11 cellular contexts compared by ENCODE assay signal in the genomic region with DNA sequence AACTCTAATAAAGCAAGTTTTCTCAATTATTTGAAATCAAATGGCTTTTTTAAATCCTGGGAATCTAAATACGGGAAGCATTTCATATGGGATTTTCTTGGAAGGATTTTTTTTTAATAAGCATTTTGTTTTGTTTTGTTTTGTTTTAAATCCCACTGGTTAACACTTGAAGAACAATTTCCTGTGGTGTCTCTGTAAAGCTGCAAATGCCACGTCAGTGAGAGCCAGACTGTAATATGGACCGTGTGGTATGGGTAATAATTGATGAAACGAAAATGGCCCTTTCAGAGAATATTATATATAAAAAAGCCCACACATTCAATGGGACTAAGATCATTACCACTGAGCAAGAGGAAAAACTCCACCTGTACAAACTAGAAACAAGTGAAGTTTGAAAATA. TPM values are rescaled to one million over a fixed set of nuclear protein-coding genes. Genes with fewer than 3 reads are reported as not detected.
A peak's percentile ranks its signal among the peaks of the same experiment; 100 is the strongest.
DNase-seq lines count a peak whose midpoint lies in the region; ATAC-seq, FAIRE-seq and TF ChIP-seq lines count a peak whose summit lies in the region.
"Had no signal": no experiment of that assay in that cellular context is flagged by ENCODE, and none has a peak within 500 bp of the region (broad histone marks: within the 10 kb centered on the region; RNA-seq: fewer than 3 reads in every experiment).

No MANE protein-coding gene starts in this region.

- H3K9ac ChIP-seq in MM.1S (ENCODE audit: low read length): no peak overlapping the region

- peaks cover 3% of the 10 kb centered on the region for H3K4me1 Mint-ChIP-seq in osteocyte (ENCODE audit: unreplicated experiment)

- H3K27me3 ChIP-seq in MM.1S (replicated peaks; ENCODE audit: insufficient read depth, low read length) (no peaks in the 10 kb centered on the region), aorta (ENCODE audit: control insufficient read depth in 1 of 2, insufficient read depth in 2 of 2, low read length in 1 of 2) (peaks cover 0 to 1% of the 10 kb centered on the region in 2 donors)

- intact Hi-C loops in aorta (cut with DNase I): no loop called here

- no peak overlapping the region for H3K4me3 Mint-ChIP-seq in osteocyte (ENCODE audit: unreplicated experiment)

- TF ChIP-seq POLR2A in A549 (IDR thresholded peaks at IDR 0.05; ENCODE audit: low read length): no peak

- no peaks in the 10 kb centered on the region for H3K9me2 ChIP-seq in MM.1S (replicated peaks; ENCODE audit: insufficient read depth, low read length)

- no peak overlapping the region for H3K4me3 ChIP-seq in A549
- peak overlapping the region; percentile 18; the same call in 1 of the 2 replicates for H3K4me3 ChIP-seq in MM.1S (ENCODE audit: low read length)
- H3K4me3 ChIP-seq in aorta (ENCODE audit: low read length in 2 of 2): no peak overlapping the region

- TF ChIP-seq RAD21 in A549 (conservative IDR thresholded peaks at IDR 0.05 in 1 of 2, IDR thresholded peaks at IDR 0.05 in 1 of 2): no peak

- no peaks in the 10 kb centered on the region for H3K36me3 ChIP-seq in MM.1S (replicated peaks; ENCODE audit: insufficient read depth, low read length)
- no peaks in the 10 kb centered on the region for H3K36me3 ChIP-seq in aorta (ENCODE audit: control insufficient read depth in 1 of 2, insufficient read depth in 2 of 2, low read length in 1 of 2)

- no peaks in the 10 kb centered on the region for H3K4me1 ChIP-seq in A549
- H3K4me1 ChIP-seq in MM.1S (ENCODE audit: low read length): 0 out of 2 replicates have a peak, but pooled peaks cover 2% of the 10 kb centered on the region
- no peaks in the 10 kb centered on the region for H3K4me1 ChIP-seq in aorta (ENCODE audit: control insufficient read depth in 1 of 2, insufficient read depth in 2 of 2, low read length in 2 of 2)

- no peak for FAIRE-seq in A549 (lab: Jason Lieb, UNC)
- FAIRE-seq: RCC 7860 had no signal

- no peak overlapping the region for H3K4me2 ChIP-seq in A549
- H3K4me2 ChIP-seq in MM.1S (ENCODE audit: low read depth, low read length): peak overlapping the region; percentile 59; the same call in 1 of the 2 replicates

- POLR2A ChIA-PET in A549 (lab: Yijun Ruan, JAX): no interaction called here

- TF ChIP-seq EP300 in A549 (IDR thresholded peaks at IDR 0.05): no peak

- H3K36me3 Mint-ChIP-seq in osteocyte (ENCODE audit: unreplicated experiment): no peaks in the 10 kb centered on the region

- H3K27ac ChIP-seq in A549: no peak overlapping the region
- H3K27ac ChIP-seq in MM.1S (ENCODE audit: low read length): no peak overlapping the region
- no peak overlapping the region for H3K27ac ChIP-seq in aorta (ENCODE audit: low read depth in 1 of 2, low read length in 2 of 2)

- TF ChIP-seq CTCF in A549 (IDR thresholded peaks at IDR 0.05) (no peak), MM.1S (IDR thresholded peaks at IDR 0.05; ENCODE audit: low read length) (no peak), osteocyte (IDR thresholded peaks at IDR 0.05) (no peak)

- no peaks in the 10 kb centered on the region for H3K79me2 ChIP-seq in MM.1S (ENCODE audit: low read length)

- H3K9me3 ChIP-seq in A549: no peaks in the 10 kb centered on the region
- H3K9me3 ChIP-seq in MM.1S (replicated peaks; ENCODE audit: insufficient read depth, low read length): no peaks in the 10 kb centered on the region
- no peaks in the 10 kb centered on the region for H3K9me3 ChIP-seq in aorta (ENCODE audit: control insufficient read depth, low read length)

- no peak overlapping the region for H2AFZ ChIP-seq in MM.1S (ENCODE audit: low read length)

- CTCF ChIA-PET in A549 (lab: Yijun Ruan, JAX): interaction anchor here (0.8 to 1.6 kb wide), 2 partner anchors 28 to 41 kb away, joined by 3 to 4 read pairs; no protein-coding TSS in a partner anchor

- H4K20me1 ChIP-seq in MM.1S (ENCODE audit: insufficient read depth, low read length): no peaks in the 10 kb centered on the region

- H3F3A ChIP-seq in MM.1S (ENCODE audit: insufficient read depth, low read length): no peaks in the 10 kb centered on the region

- WGBS in A549 (ENCODE audit: missing lambda C conversion rate): 17% methylated on average over 4 of the region's 4 CpGs
- 59% methylated on average over 4 of the region's 4 CpGs for WGBS in aorta, 2 donors

- ATAC-seq in A549: no peak
- peak; percentile 74 for ATAC-seq in GM19043 (IDR thresholded peaks at IDR 0.05; ENCODE audit: low read depth, unreplicated experiment)
- peak; percentile 49 for ATAC-seq in HG02884 (IDR thresholded peaks at IDR 0.05; ENCODE audit: unreplicated experiment)
- ATAC-seq in aorta (ENCODE audit: low FRiP score): no peak

- no peaks in the 10 kb centered on the region for H3K9me3 Mint-ChIP-seq in osteocyte (ENCODE audit: unreplicated experiment)

- peaks cover 15% of the 10 kb centered on the region for H3K27me3 Mint-ChIP-seq in osteocyte (ENCODE audit: unreplicated experiment)

- DNase-seq in A549 (ENCODE audit: low read depth in 1 of 2, low spot score in 1 of 2): no peak
- no peak for DNase-seq in MM.1S
- DNase-seq in osteocyte (ENCODE audit: extremely low spot score, unreplicated experiment): no peak
- no peak for DNase-seq in stimulated activated CD4-positive, alpha-beta T cell treated with anti-CD3 and anti-CD28 coated beads, Interleukin-1b, Interleukin-23, amount 100 ng/mL, for 48 hours
- no peak for DNase-seq in aorta
- no peak for DNase-seq in stimulated activated CD4-positive, alpha-beta T cell treated with anti-CD3 and anti-CD28 coated beads, Interleukin-15, amount 100 ng/mL, for 24 hours
- DNase-seq: AML-193, occipital lobe had no signal

- H3K27ac Mint-ChIP-seq in osteocyte (ENCODE audit: unreplicated experiment): no peak overlapping the region

TF ChIP-seq in A549, 52 proteins besides CTCF, POLR2A, EP300 and RAD21:
- TF ChIP-seq RNF2 (IDR thresholded peaks at IDR 0.05; ENCODE audit: borderline replicate concordance, low read depth): peak; percentile 95
- no peak for TF ChIP-seq KDM1A (IDR thresholded peaks at IDR 0.05; ENCODE audit: low read depth)
- TF ChIP-seq E2F6 (IDR thresholded peaks at IDR 0.05; ENCODE audit: borderline replicate concordance, low read depth): no peak
- peak; percentile 87 for TF ChIP-seq CBX8 (IDR thresholded peaks at IDR 0.05)

RNA-seq across cellular contexts. Expression of gene MIR17HG, which starts 33.9 kb away (rescaled TPM):
- 5.5 and 7.3 TPM in 2 replicates for polyA plus RNA-seq in A549 (2011; rRNA removed)
- 1.3 and 1.5 TPM in 2 replicates for polyA plus RNA-seq in A549 (2012; cell fraction: cytosol; rRNA removed)
- 4.2 and 8.7 TPM in 2 replicates for polyA plus RNA-seq in A549 (2012; cell fraction: nucleus; rRNA removed)
- polyA plus RNA-seq in A549 (2017; fragmentation: RNase III; extraction: RNeasy Plus Mini Kit Qiagen cat#74134 plus additional on column Dnase treatment): 4.9 to 5.1 TPM (median 4.9 TPM) in 3 replicates
- polyA minus RNA-seq in A549 (2011; rRNA and poly(A)+ RNA removed): 9.1 and 10.8 TPM in 2 replicates
- 2.4 and 3.1 TPM in 2 replicates for total RNA-seq in osteocyte
- total RNA-seq in aorta: 1 to 10 TPM; 5.0 to 7.7 TPM
- 1 to 10 TPM; 1.0 to 2.6 TPM for polyA plus RNA-seq in aorta

Comparison
In these comparisons a context has a peak if more than half of its experiments do, and no peak if none do; other contexts are left out.
1. ATAC-seq: peak in GM19043 (single experiment) and HG02884 (single experiment); none in A549 (0 of 2) and aorta (single experiment).